Comparison of ENCODE assay signal across 15 cellular contexts in the genomic region with DNA sequence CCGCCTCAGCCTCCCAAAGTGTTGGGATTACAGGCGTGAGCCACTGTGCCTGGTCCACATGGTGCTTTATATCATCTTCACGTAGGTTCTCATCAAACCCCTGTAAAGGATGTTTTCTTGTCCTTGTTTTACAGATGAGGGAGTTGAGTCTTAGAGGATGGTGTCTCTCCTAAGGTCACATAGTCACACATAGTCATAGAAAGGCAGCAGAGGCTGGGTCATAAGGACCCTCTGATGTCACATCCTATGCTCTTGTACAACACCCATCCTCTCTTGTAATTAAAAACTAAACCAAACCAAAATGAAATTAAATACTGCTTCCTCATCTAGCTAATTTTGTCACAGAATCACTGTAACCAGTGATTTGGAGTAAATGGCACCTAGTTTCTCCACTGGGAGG. TPM values are rescaled to one million over a fixed set of nuclear protein-coding genes. Genes with fewer than 3 reads are reported as not detected.
A peak's percentile ranks its signal among the peaks of the same experiment; 100 is the strongest.
DNase-seq lines count a peak whose midpoint lies in the region; ATAC-seq and TF ChIP-seq lines count a peak whose summit lies in the region.
"Had no signal": no experiment of that assay in that cellular context is flagged by ENCODE, and none has a peak within 500 bp of the region (broad histone marks: within the 10 kb centered on the region; RNA-seq: fewer than 3 reads in every experiment).

No MANE protein-coding gene starts in this region.

- H3K4me3 ChIP-seq in GM23338 (no peak overlapping the region), endodermal cell (ENCODE audit: low read length) (no peak overlapping the region)
- H3K4me3 ChIP-seq: A549, BLaER1 had no signal

- peaks cover 0 to 2% (median 0%) of the 10 kb centered on the region in 7 donors for H3K9me3 Mint-ChIP-seq in CD14-positive monocyte
- H3K9me3 Mint-ChIP-seq in GM23338 = no peaks in the 10 kb centered on the region; the same call in 2 of the 3 replicates
- no peaks in the 10 kb centered on the region for H3K9me3 Mint-ChIP-seq in endodermal cell
- H3K9me3 Mint-ChIP-seq in activated T-helper 1 cell treated with anti-CD3 and anti-CD28 coated beads, Interleukin-12 subunit alpha, Interleukin-12 subunit beta, Interleukin-2, Interleukin-4 antibody, amounts not matched to agents 30 ng/mL and 10 ng/mL and 1 ng/mL, durations not matched to agents 14 hours and 24 hours and 36 hours = no peaks in the 10 kb centered on the region
- H3K9me3 Mint-ChIP-seq: CD4-positive, alpha-beta T cell had no signal

- no peaks in the 10 kb centered on the region for H3K27me3 ChIP-seq in GM23338 (ENCODE audit: insufficient read depth)
- no peaks in the 10 kb centered on the region for H3K27me3 ChIP-seq in endodermal cell (ENCODE audit: control insufficient read depth, insufficient read depth, low read length, poor library complexity, severe bottlenecking)
- H3K27me3 ChIP-seq: BLaER1 had no signal

- peaks cover 0 to 2% (median 0%) of the 10 kb centered on the region in 3 donors for H3K27me3 Mint-ChIP-seq in CD14-positive monocyte (ENCODE audit: low read depth in 3 of 3)
- H3K27me3 Mint-ChIP-seq in GM23338 (ENCODE audit: insufficient read depth, low read depth, poor library complexity) = peaks cover 5% of the 10 kb centered on the region
- H3K27me3 Mint-ChIP-seq in endodermal cell (ENCODE audit: insufficient read depth) = no peaks in the 10 kb centered on the region
- peaks cover 8% of the 10 kb centered on the region for H3K27me3 Mint-ChIP-seq in activated T-helper 1 cell treated with anti-CD3 and anti-CD28 coated beads, Interleukin-12 subunit alpha, Interleukin-12 subunit beta, Interleukin-2, Interleukin-4 antibody, amounts not matched to agents 30 ng/mL and 10 ng/mL and 1 ng/mL, durations not matched to agents 14 hours and 24 hours and 36 hours (ENCODE audit: insufficient read depth)
- H3K27me3 Mint-ChIP-seq: CD4-positive, alpha-beta T cell had no signal

- intact Hi-C loops in CD14-positive monocyte (cut with micrococcal nuclease) = loop anchor here in 1 of 2 donors (10.0 kb wide), 1 partner anchor 60 kb away; no protein-coding TSS in a partner anchor
- intact Hi-C loops in activated T-helper 1 cell treated with anti-CD3 and anti-CD28 coated beads, Interleukin-12 subunit alpha, Interleukin-12 subunit beta, Interleukin-2, Interleukin-4 antibody, amounts not matched to agents 30 ng/mL and 10 ng/mL and 1 ng/mL, durations not matched to agents 14 hours and 24 hours and 36 hours (cut with micrococcal nuclease) = no loop called here

- no peak for TF ChIP-seq CTCF in CD14-positive monocyte (IDR thresholded peaks at IDR 0.05)
- peak; percentile 15 to 35; a peak in 3 of 4 replicates for TF ChIP-seq CTCF in GM23338 (conservative IDR thresholded peaks at IDR 0.05; ENCODE audit: low read depth in 2 of 2)
- peak; percentile 34 for TF ChIP-seq CTCF in endodermal cell (conservative IDR thresholded peaks at IDR 0.05)

- peaks cover 46% of the 10 kb centered on the region for H3K4me1 Mint-ChIP-seq in CD14-positive monocyte
- H3K4me1 Mint-ChIP-seq in GM23338 = peaks cover 4% of the 10 kb centered on the region; the same call in 2 of the 3 replicates
- H3K4me1 Mint-ChIP-seq in endodermal cell = peaks cover under 1% of the 10 kb centered on the region
- no peaks in the 10 kb centered on the region for H3K4me1 Mint-ChIP-seq in activated T-helper 1 cell treated with anti-CD3 and anti-CD28 coated beads, Interleukin-12 subunit alpha, Interleukin-12 subunit beta, Interleukin-2, Interleukin-4 antibody, amounts not matched to agents 30 ng/mL and 10 ng/mL and 1 ng/mL, durations not matched to agents 14 hours and 24 hours and 36 hours (ENCODE audit: low read depth)

- no peak for ATAC-seq in GM23338

- H3K79me2 ChIP-seq in GM23338 (replicated peaks; ENCODE audit: insufficient read depth) = no peaks in the 10 kb centered on the region

- no peak overlapping the region for H3K4me2 ChIP-seq in GM23338
- H3K4me2 ChIP-seq: A549, BLaER1 had no signal

- no peaks in the 10 kb centered on the region for H3K36me3 ChIP-seq in GM23338 (ENCODE audit: insufficient read depth)
- no peaks in the 10 kb centered on the region for H3K36me3 ChIP-seq in endodermal cell (ENCODE audit: control insufficient read depth, insufficient read depth, low read length)
- H3K36me3 ChIP-seq: BLaER1 had no signal

- H3K27ac ChIP-seq in GM23338 (ENCODE audit: low read depth) (no peak overlapping the region), endodermal cell (ENCODE audit: low read depth, low read length) (no peak overlapping the region)
- H3K27ac ChIP-seq: A549, BLaER1 had no signal

- no peaks in the 10 kb centered on the region for H3K9me2 ChIP-seq in GM23338 (ENCODE audit: insufficient read depth)

- H3K4me3 Mint-ChIP-seq in CD14-positive monocyte (no peak overlapping the region), GM23338 (no peak overlapping the region), endodermal cell (no peak overlapping the region)
- H3K4me3 Mint-ChIP-seq in activated T-helper 1 cell treated with anti-CD3 and anti-CD28 coated beads, Interleukin-12 subunit alpha, Interleukin-12 subunit beta, Interleukin-2, Interleukin-4 antibody, amounts not matched to agents 30 ng/mL and 10 ng/mL and 1 ng/mL, durations not matched to agents 14 hours and 24 hours and 36 hours = no peak overlapping the region
- H3K4me3 Mint-ChIP-seq: CD4-positive, alpha-beta T cell had no signal

- peak overlapping the region; percentile 76; the same call in 1 of the 2 replicates for H2AFZ ChIP-seq in GM23338

- DNase-seq in CD14-positive monocyte (ENCODE audit: low spot score) (no peak), GM23338 (ENCODE audit: low spot score) (no peak), OCI-M1 (lab: John Stamatoyannopoulos, UW) (peak; percentile 18), endodermal cell (no peak), NCI-H2196 treated with DMSO at 0.1 percent for 48 hours (lab: John Stamatoyannopoulos, UW; ENCODE audit: unreplicated experiment) (no peak), GOT3 (lab: John Stamatoyannopoulos, UW) (no peak)
- no peak for DNase-seq in activated T-helper 1 cell treated with anti-CD3 and anti-CD28 coated beads, Interleukin-12 subunit alpha, Interleukin-12 subunit beta, Interleukin-2, Interleukin-4 antibody, amounts not matched to agents 30 ng/mL and 10 ng/mL and 1 ng/mL, durations not matched to agents 14 hours and 24 hours and 36 hours (ENCODE audit: low spot score)
- DNase-seq in stimulated activated naive CD4-positive, alpha-beta T cell treated with Interleukin-2 at 50 U/mL for 16 hours (lab: John Stamatoyannopoulos, UW) = no peak
- DNase-seq: AML-193; Calu3; CD4-positive, alpha-beta T cell; DMS 273 treated with DMSO at 0.1 percent for 48 hours; IMR-90 had no signal

- H3K36me3 Mint-ChIP-seq in CD14-positive monocyte (no peaks in the 10 kb centered on the region), GM23338 (ENCODE audit: low read depth) (no peaks in the 10 kb centered on the region), endodermal cell (ENCODE audit: low read depth) (no peaks in the 10 kb centered on the region)
- no peaks in the 10 kb centered on the region for H3K36me3 Mint-ChIP-seq in activated T-helper 1 cell treated with anti-CD3 and anti-CD28 coated beads, Interleukin-12 subunit alpha, Interleukin-12 subunit beta, Interleukin-2, Interleukin-4 antibody, amounts not matched to agents 30 ng/mL and 10 ng/mL and 1 ng/mL, durations not matched to agents 14 hours and 24 hours and 36 hours (ENCODE audit: low read depth)

- no peak overlapping the region for H3K9ac ChIP-seq in endodermal cell (ENCODE audit: extremely low read depth, low read length, poor library complexity, severe bottlenecking)
- H3K9ac ChIP-seq: BLaER1 had no signal

- whole genome bisulfite sequencing in endodermal cell (ENCODE audit: insufficient coverage in 1 of 2, insufficient read length in 1 of 2), 2 experiments = 89% methylated on average over 3 of the region's 3 CpGs; no CpG with 5 or more reads in 1 of the 2 experiments

- H3K27ac Mint-ChIP-seq in CD14-positive monocyte = peak overlapping the region; percentile 33 to 97 (median 86)
- H3K27ac Mint-ChIP-seq in GM23338 = no peak overlapping the region
- H3K27ac Mint-ChIP-seq in endodermal cell = no peak overlapping the region
- H3K27ac Mint-ChIP-seq in activated T-helper 1 cell treated with anti-CD3 and anti-CD28 coated beads, Interleukin-12 subunit alpha, Interleukin-12 subunit beta, Interleukin-2, Interleukin-4 antibody, amounts not matched to agents 30 ng/mL and 10 ng/mL and 1 ng/mL, durations not matched to agents 14 hours and 24 hours and 36 hours = no peak overlapping the region
- H3K27ac Mint-ChIP-seq: CD4-positive, alpha-beta T cell had no signal

- H4K20me1 ChIP-seq in GM23338 (replicated peaks; ENCODE audit: insufficient read depth) = no peaks in the 10 kb centered on the region
- H4K20me1 ChIP-seq: BLaER1 had no signal

- no peaks in the 10 kb centered on the region for H3K9me3 ChIP-seq in endodermal cell (ENCODE audit: control insufficient read depth, low read length)
- H3K9me3 ChIP-seq: A549, BLaER1 had no signal

- H3F3A ChIP-seq in GM23338 (replicated peaks; ENCODE audit: low read depth) = no peaks in the 10 kb centered on the region

- H3K4me1 ChIP-seq in GM23338 (ENCODE audit: insufficient read depth) (no peaks in the 10 kb centered on the region), endodermal cell (ENCODE audit: control insufficient read depth, insufficient read depth, low read length) (no peaks in the 10 kb centered on the region)
- H3K4me1 ChIP-seq: A549, BLaER1 had no signal

TF ChIP-seq in GM23338, 12 proteins besides CTCF, POLR2A, EP300 and RAD21 (continues in another document):
- no peak for TF ChIP-seq ZNF331 (CRISPR knock-in tag; IDR thresholded peaks at IDR 0.05; ENCODE audit: low read depth)
- TF ChIP-seq ZNF114 (CRISPR knock-in tag; IDR thresholded peaks at IDR 0.05) = no peak
- TF ChIP-seq ETS1 (IDR thresholded peaks at IDR 0.05) = no peak
- no peak for TF ChIP-seq POLR2AphosphoS5 (IDR thresholded peaks at IDR 0.05; ENCODE audit: low read depth)
- TF ChIP-seq EZH2 (IDR thresholded peaks at IDR 0.05; ENCODE audit: low read depth, unreplicated experiment) = no peak

RNA-seq across cellular contexts. Expression of gene ATP1B3, which starts 21.9 kb away (rescaled TPM):
- 100 to 1,000 TPM; 177 to 208 TPM for polyA plus RNA-seq in CD14-positive monocyte
- total RNA-seq in GM23338 (2014; rRNA removed; shearing (Covaris generic)) = 135 and 165 TPM in 2 replicates
- 275 and 315 TPM in 2 replicates for polyA plus RNA-seq in GM23338 (2016; fragmentation: Nextera tagmentation; extraction: Ambion mirVana)
- total RNA-seq in endodermal cell = 100 to 1,000 TPM; 182 to 194 TPM
- polyA plus RNA-seq in endodermal cell (2013, experiment 1 of 2) = 157 TPM
- polyA plus RNA-seq in endodermal cell (2013, experiment 2 of 2) = 142 TPM
- 197 and 231 TPM in 2 replicates for total RNA-seq in activated T-helper 1 cell treated with anti-CD3 and anti-CD28 coated beads, Interleukin-12 subunit alpha, Interleukin-12 subunit beta, Interleukin-2, Interleukin-4 antibody, amounts not matched to agents 30 ng/mL and 10 ng/mL and 1 ng/mL, durations not matched to agents 14 hours and 24 hours and 36 hours

Comparison
In these comparisons a context has a peak if more than half of its experiments do, and no peak if none do; other contexts are left out.
1. H3K27ac Mint-ChIP-seq: peak in CD14-positive monocyte (7 of 7); none in GM23338 (single experiment), endodermal cell (single experiment) and activated T-helper 1 cell treated with anti-CD3 and anti-CD28 coated beads, Interleukin-12 subunit alpha, Interleukin-12 subunit beta, Interleukin-2, Interleukin-4 antibody, amounts not matched to agents 30 ng/mL and 10 ng/mL and 1 ng/mL, durations not matched to agents 14 hours and 24 hours and 36 hours (single experiment).